ENCODE assay signal across 10 cellular contexts in genomic region chr9:3385871-3386270, GRCh38.
A peak's percentile ranks its signal among the peaks of the same experiment; 100 is the strongest.
DNase-seq lines count a peak whose midpoint lies in the region; ATAC-seq lines count a peak whose summit lies in the region.
"Had no signal": no experiment of that assay in that cellular context is flagged by ENCODE, and none has a peak within 500 bp of the region (broad histone marks: within the 10 kb centered on the region; RNA-seq: fewer than 3 reads in every experiment).

No MANE protein-coding gene starts in this region.

- ATAC-seq in activated CD4-positive, CD25-positive, alpha-beta regulatory T cell treated with anti-CD3 and anti-CD28 coated beads, Interleukin-2, amount 50 U/mL, for 24 hours: peak; percentile 100
- peak; percentile 79 for ATAC-seq in HG02840 (IDR thresholded peaks at IDR 0.05; ENCODE audit: low FRiP score, unreplicated experiment)

- no peak for DNase-seq in activated CD4-positive, CD25-positive, alpha-beta regulatory T cell (lab: John Stamatoyannopoulos, UW)
- DNase-seq in SIG-M5 treated with dmso at 0.1 percent for 504 hours (lab: John Stamatoyannopoulos, UW; ENCODE audit: unreplicated experiment) (peak; percentile 19), medulla oblongata (ENCODE audit: extremely low spot score) (no peak), GM03348 (ENCODE audit: low spot score) (no peak), GOT3 (lab: John Stamatoyannopoulos, UW) (no peak)
- peak; percentile 5 to 47 (median 37) for DNase-seq in stimulated activated CD4-positive, alpha-beta T cell treated with anti-CD3 and anti-CD28 coated beads, TNF-alpha, amount 100 ng/mL, for 48 hours (ENCODE audit: low read depth in 3 of 3)
- DNase-seq: mesenchymal stem cell, NCI-H146 had no signal

Comparison
In these comparisons a context has a peak if more than half of its experiments do, and no peak if none do; other contexts are left out.
1. DNase-seq: peak in SIG-M5 treated with dmso at 0.1 percent for 504 hours (single experiment) and stimulated activated CD4-positive, alpha-beta T cell treated with anti-CD3 and anti-CD28 coated beads, TNF-alpha, amount 100 ng/mL, for 48 hours (3 of 3); none in activated CD4-positive, CD25-positive, alpha-beta regulatory T cell (0 of 4), medulla oblongata (single experiment), GM03348 (single experiment) and GOT3 (single experiment).